9 cellular contexts compared by ENCODE assay signal in genomic region chr17:48134912-48135480, GRCh38. TPM values are rescaled to one million over a fixed set of nuclear protein-coding genes. Genes with fewer than 3 reads are reported as not detected.
A peak's percentile ranks its signal among the peaks of the same experiment; 100 is the strongest.
DNase-seq lines count a peak whose midpoint lies in the region; ATAC-seq, FAIRE-seq and TF ChIP-seq lines count a peak whose summit lies in the region.
"Had no signal": no experiment of that assay in that cellular context is flagged by ENCODE, and none has a peak within 500 bp of the region (broad histone marks: within the 10 kb centered on the region; RNA-seq: fewer than 3 reads in every experiment).

No MANE protein-coding gene starts in this region.

- H3K36me3 Mint-ChIP-seq in T-helper 2 cell treated with Interferon-gamma antibody and Interleukin-4, amounts not matched to agents 5 μg/mL and 100 μg/mL, for 36 hours (ENCODE audit: low read depth), result peaks cover 39% of the 10 kb centered on the region

- H3K27me3 Mint-ChIP-seq in T-helper 2 cell treated with Interferon-gamma antibody and Interleukin-4, amounts not matched to agents 5 μg/mL and 100 μg/mL, for 36 hours (ENCODE audit: low read depth), result no peaks in the 10 kb centered on the region

- H3K4me3 ChIP-seq in BE2C (ENCODE audit: low read depth, low read length), result no peak overlapping the region
- no peak overlapping the region for H3K4me3 ChIP-seq in Panc1 (ENCODE audit: low read depth in 2 of 2, low read length in 2 of 2)

- H3K27ac Mint-ChIP-seq in T-helper 2 cell treated with Interferon-gamma antibody and Interleukin-4, amounts not matched to agents 5 μg/mL and 100 μg/mL, for 36 hours, result no peak overlapping the region

- peaks cover 33% of the 10 kb centered on the region for H3K27me3 ChIP-seq in BE2C
- H3K27me3 ChIP-seq in Panc1 (ENCODE audit: control insufficient read depth, insufficient read depth, low read length), result no peaks in the 10 kb centered on the region
- H3K27me3 ChIP-seq in foreskin keratinocyte, result peaks cover 30% of the 10 kb centered on the region

- intact Hi-C loops in Panc1 (cut with micrococcal nuclease; ENCODE audit: unreplicated experiment), result no loop called here

- peaks cover 10% of the 10 kb centered on the region; the same call in 1 of the 2 replicates for H3K4me1 ChIP-seq in BE2C
- H3K4me1 ChIP-seq in Panc1 (ENCODE audit: control insufficient read depth, insufficient read depth, low read length), result no peaks in the 10 kb centered on the region
- no peaks in the 10 kb centered on the region for H3K4me1 ChIP-seq in foreskin keratinocyte

- no TSS peak for BruUV-seq in Panc1 (replicated peaks; lab: Mats Ljungman, UMichigan)

- POLR2A ChIA-PET in Panc1 (lab: Charles Lee), result no interaction called here

- peaks cover 1% of the 10 kb centered on the region for H3K4me1 Mint-ChIP-seq in T-helper 2 cell treated with Interferon-gamma antibody and Interleukin-4, amounts not matched to agents 5 μg/mL and 100 μg/mL, for 36 hours (ENCODE audit: low read depth)

- TF ChIP-seq CTCF in BE2C (IDR thresholded peaks at IDR 0.05; ENCODE audit: low read depth, low read length) (peak; percentile 39), Panc1 (IDR thresholded peaks at IDR 0.05) (peak; percentile 62), foreskin keratinocyte (conservative IDR thresholded peaks at IDR 0.05) (peak; percentile 37)

- no peaks in the 10 kb centered on the region for H3K9me3 Mint-ChIP-seq in T-helper 2 cell treated with Interferon-gamma antibody and Interleukin-4, amounts not matched to agents 5 μg/mL and 100 μg/mL, for 36 hours

- in situ Hi-C loops in Panc1 (cut with HindIII; ENCODE audit: low pct_unique_long_range_greater_than_20kb, low sequenced_read_pairs), result no loop called here

- H3K4me3 Mint-ChIP-seq in T-helper 2 cell treated with Interferon-gamma antibody and Interleukin-4, amounts not matched to agents 5 μg/mL and 100 μg/mL, for 36 hours, result no peak overlapping the region

- ATAC-seq in Panc1 (no peak), foreskin keratinocyte (no peak)

- no peak for DNase-seq in BE2C
- DNase-seq in GM12891 (ENCODE audit: insufficient read length, low spot score), result no peak
- DNase-seq in Panc1 (ENCODE audit: low read depth, low spot score), result no peak
- no peak for DNase-seq in foreskin keratinocyte
- no peak for DNase-seq in NCI-H2196 (lab: John Stamatoyannopoulos, UW; ENCODE audit: unreplicated experiment)
- DNase-seq in NCI-H446 (lab: John Stamatoyannopoulos, UW), result no peak
- DNase-seq in T-helper 2 cell treated with Interferon-gamma antibody and Interleukin-4, amounts not matched to agents 5 μg/mL and 100 μg/mL, for 36 hours (ENCODE audit: low spot score), result no peak
- no peak for DNase-seq in H4 (ENCODE audit: low spot score)
- DNase-seq: GOT3 had no signal

- CTCF ChIA-PET in Panc1 (lab: Charles Lee), result interaction anchor here (0.5 to 1.1 kb wide), 4 partner anchors 108 to 406 kb away, joined by 3 to 4 read pairs (median 4); no protein-coding TSS in a partner anchor

- H3K9me3 ChIP-seq in BE2C (no peaks in the 10 kb centered on the region), Panc1 (ENCODE audit: control insufficient read depth, insufficient read depth, low read depth, low read length) (no peaks in the 10 kb centered on the region)

- peak; percentile 76 for FAIRE-seq in GM12891 (lab: Jason Lieb, UNC)

- TF ChIP-seq POLR2A in GM12891 (IDR thresholded peaks at IDR 0.05; ENCODE audit: low read depth, low read length), result no peak

- no peak overlapping the region for H3K27ac ChIP-seq in Panc1 (ENCODE audit: low read length)
- H3K27ac ChIP-seq in foreskin keratinocyte, result no peak overlapping the region

- H3K36me3 ChIP-seq in BE2C (no peaks in the 10 kb centered on the region), Panc1 (ENCODE audit: control insufficient read depth, insufficient read depth, low read length) (no peaks in the 10 kb centered on the region)

TF ChIP-seq in GM12891, 5 proteins besides CTCF, POLR2A, EP300 and RAD21:
- no peak for TF ChIP-seq TAF1 (IDR thresholded peaks at IDR 0.05; ENCODE audit: low read depth, low read length)
- TF ChIP-seq POU2F2 (IDR thresholded peaks at IDR 0.05; ENCODE audit: low read depth, low read length), result no peak
- no peak for TF ChIP-seq POLR2AphosphoS5 (IDR thresholded peaks at IDR 0.05; ENCODE audit: low read depth, low read length)
- TF ChIP-seq SPI1 (IDR thresholded peaks at IDR 0.05; ENCODE audit: low read depth, low read length), result no peak
- no peak for TF ChIP-seq PAX5 (IDR thresholded peaks at IDR 0.05; ENCODE audit: insufficient read depth, low read length, severe bottlenecking)

RNA-seq across cellular contexts. Expression of gene SNX11, which starts 27.4 kb away (rescaled TPM):
- polyA plus RNA-seq in BE2C (2012; ENCODE audit: insufficient read depth, insufficient read length, low read depth), result 15.1 TPM
- polyA plus RNA-seq in GM12891 (2012; ENCODE audit: low read depth, missing spikeins), result 67.6 TPM
- total RNA-seq in Panc1 (2021; ENCODE audit: unreplicated experiment) (28.1 TPM), foreskin keratinocyte (13.8 and 15.4 TPM in 2 replicates)
- 20.8 TPM for polyA plus RNA-seq in Panc1 (2012; ENCODE audit: insufficient read length)
- 13.9 and 14.7 TPM in 2 replicates for polyA plus RNA-seq in foreskin keratinocyte
- total RNA-seq in H4 (2014; rRNA removed; shearing (Covaris generic)), result 15.2 and 17.4 TPM in 2 replicates

RNA-seq across cellular contexts. Expression of gene CBX1, which starts 33.7 kb away (rescaled TPM):
- 67.8 TPM for polyA plus RNA-seq in BE2C (2012; ENCODE audit: insufficient read depth, insufficient read length, low read depth)
- polyA plus RNA-seq in GM12891 (2012; ENCODE audit: low read depth, missing spikeins), result 57.5 TPM
- total RNA-seq in Panc1 (2021; ENCODE audit: unreplicated experiment), result 157 TPM
- polyA plus RNA-seq in Panc1 (2012; ENCODE audit: insufficient read length), result 105 TPM
- 80.2 and 99.4 TPM in 2 replicates for total RNA-seq in foreskin keratinocyte
- polyA plus RNA-seq in foreskin keratinocyte, result 64.8 and 85.1 TPM in 2 replicates
- total RNA-seq in H4 (2014; rRNA removed; shearing (Covaris generic)), result 110 and 116 TPM in 2 replicates
